Comparison of ENCODE assay signal across 33 cellular contexts in the genomic region with DNA sequence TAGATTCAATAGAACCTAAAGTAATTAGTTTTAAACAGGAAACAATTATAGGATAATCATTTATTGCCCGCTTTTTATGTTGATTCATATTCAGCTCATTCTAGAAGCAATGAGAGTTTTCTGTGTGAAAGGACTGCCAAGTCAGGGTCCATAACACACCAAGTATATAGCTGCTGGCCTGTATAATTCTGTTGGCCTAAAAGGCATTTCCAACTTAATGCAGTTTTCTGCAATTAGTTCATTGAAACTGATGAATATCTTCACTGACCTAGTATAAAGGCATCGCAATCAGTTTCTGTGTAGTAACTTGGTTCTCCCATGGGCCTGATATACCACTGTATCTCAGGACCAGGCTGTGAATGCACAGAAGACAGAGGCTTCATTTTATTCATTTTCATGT.
"Had no signal": no experiment of that assay in that cellular context is flagged by ENCODE, and none has a peak within 500 bp of the region (broad histone marks: within the 10 kb centered on the region; RNA-seq: fewer than 3 reads in every experiment).

No MANE protein-coding gene starts in this region.

- DNase-seq: Kasumi-1, MG63, MM.1S, MV-4-11, NCI-H1048, NCI-H1092, NCI-H1092 treated with DMSO at 0.1 percent for 48 hours, NCI-H1417 treated with DMSO at 0.1 percent for 48 hours, NCI-H1436, NCI-H1436 treated with DMSO at 0.1 percent for 48 hours, NCI-H146, NCI-H1694, NCI-H1694 treated with DMSO at 0.1 percent for 48 hours, NCI-H187, NCI-H187 treated with DMSO at 0.1 percent for 48 hours, NCI-H1930, NCI-H2029, NCI-H2029 treated with DMSO at 0.1 percent for 48 hours, NCI-H2081, NCI-H2081 treated with DMSO at 0.1 percent for 48 hours, NCI-H2107, NCI-H2171, NCI-H2171 treated with DMSO at 0.1 percent for 48 hours, NCI-H2227 treated with DMSO at 0.1 percent for 48 hours, NCI-H226, NCI-H345, NCI-H446, NCI-H446 treated with DMSO at 0.1 percent for 48 hours, NCI-H510A, NCI-H510A treated with DMSO at 0.1 percent for 48 hours, NCI-H524, NCI-H524 treated with DMSO at 0.1 percent for 48 hours had no signal

- H3K9ac ChIP-seq: KMS-11 had no signal

- H3K27ac ChIP-seq: KMS-11 had no signal

- H3K9me3 ChIP-seq: MG63 had no signal

- H3K4me2 ChIP-seq: KMS-11 had no signal

- H3K4me3 ChIP-seq: MG63 had no signal

- H3K27me3 ChIP-seq: MG63 had no signal
